In the genomic region with DNA sequence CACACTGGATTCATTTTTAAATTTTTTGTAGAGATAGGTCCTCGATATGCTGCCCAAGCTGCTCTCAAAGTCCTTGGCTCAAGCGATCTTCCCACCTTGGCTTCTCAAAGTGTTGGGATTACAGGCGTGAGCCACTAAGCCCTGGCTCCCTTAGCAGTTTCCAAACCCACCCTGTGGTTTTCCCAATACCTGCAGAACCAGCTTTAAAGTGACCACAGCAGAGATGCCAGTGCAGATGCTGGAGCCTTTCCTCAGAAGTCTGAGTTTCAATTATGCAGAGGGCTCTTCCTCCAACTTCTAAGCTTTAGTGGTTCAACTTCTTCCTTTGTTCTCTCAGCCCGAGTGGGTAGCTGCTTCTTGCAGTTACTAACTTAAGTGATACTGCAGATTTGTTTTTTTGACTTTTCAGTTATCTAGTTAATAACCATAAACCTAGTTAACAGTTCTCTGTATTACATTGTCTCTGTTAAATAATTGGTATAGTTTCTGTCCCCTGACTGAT, we compare ENCODE assay signal across 14 cellular contexts. TPM values are rescaled to one million over a fixed set of nuclear protein-coding genes. Genes with fewer than 3 reads are reported as not detected.
DNase-seq lines count a peak whose midpoint lies in the region; ATAC-seq and TF ChIP-seq lines count a peak whose summit lies in the region.
"Had no signal": no experiment of that assay in that cellular context is flagged by ENCODE, and none has a peak within 500 bp of the region (broad histone marks: within the 10 kb centered on the region; RNA-seq: fewer than 3 reads in every experiment).

No MANE protein-coding gene starts in this region.

- H3K4me3 Mint-ChIP-seq in CD14-positive monocyte (no peak overlapping the region), IgD-negative memory B cell (no peak overlapping the region), chondrocyte (ENCODE audit: unreplicated experiment) (no peak overlapping the region)
- no peak overlapping the region for H3K4me3 Mint-ChIP-seq in activated T-helper 2 cell treated with anti-CD3 and anti-CD28 coated beads, Interferon-gamma antibody, Interleukin-2, Interleukin-4, amounts not matched to agents 10 μg/mL and 5 μg/mL and 100 μg/mL, durations not matched to agents 14 hours and 24 hours and 36 hours (ENCODE audit: low read depth)
- H3K4me3 Mint-ChIP-seq: CD4-positive, alpha-beta T cell had no signal

- peaks cover 0 to 5% (median 0%) of the 10 kb centered on the region in 7 donors for H3K9me3 Mint-ChIP-seq in CD14-positive monocyte
- peaks cover 0 to 2% (median 0%) of the 10 kb centered on the region in 3 donors for H3K9me3 Mint-ChIP-seq in IgD-negative memory B cell
- H3K9me3 Mint-ChIP-seq in chondrocyte (ENCODE audit: low read depth) = no peaks in the 10 kb centered on the region
- no peaks in the 10 kb centered on the region for H3K9me3 Mint-ChIP-seq in activated T-helper 2 cell treated with anti-CD3 and anti-CD28 coated beads, Interferon-gamma antibody, Interleukin-2, Interleukin-4, amounts not matched to agents 10 μg/mL and 5 μg/mL and 100 μg/mL, durations not matched to agents 14 hours and 24 hours and 36 hours
- H3K9me3 Mint-ChIP-seq: CD4-positive, alpha-beta T cell had no signal

- H3K36me3 Mint-ChIP-seq in CD14-positive monocyte (peaks cover 32 to 44% of the 10 kb centered on the region in 2 donors), IgD-negative memory B cell (no peaks in the 10 kb centered on the region), chondrocyte (ENCODE audit: low read depth) (no peaks in the 10 kb centered on the region)
- H3K36me3 Mint-ChIP-seq in activated T-helper 2 cell treated with anti-CD3 and anti-CD28 coated beads, Interferon-gamma antibody, Interleukin-2, Interleukin-4, amounts not matched to agents 10 μg/mL and 5 μg/mL and 100 μg/mL, durations not matched to agents 14 hours and 24 hours and 36 hours (ENCODE audit: low read depth) = no peaks in the 10 kb centered on the region

- intact Hi-C loops in CD14-positive monocyte (cut with micrococcal nuclease) = loop anchor here (5.0 kb wide), 2 partner anchors 38 to 43 kb away; a partner anchor contains a TSS
- intact Hi-C loops in activated T-helper 2 cell treated with anti-CD3 and anti-CD28 coated beads, Interferon-gamma antibody, Interleukin-2, Interleukin-4, amounts not matched to agents 10 μg/mL and 5 μg/mL and 100 μg/mL, durations not matched to agents 14 hours and 24 hours and 36 hours (cut with micrococcal nuclease) = no loop called here

- no peak for ATAC-seq in GM21717 (IDR thresholded peaks at IDR 0.05; ENCODE audit: unreplicated experiment)
- ATAC-seq in GM21825 (IDR thresholded peaks at IDR 0.05; ENCODE audit: unreplicated experiment) = no peak
- ATAC-seq: HCT116 had no signal

- DNase-seq in CD14-positive monocyte (ENCODE audit: low spot score) = no peak
- no peak for DNase-seq in chondrocyte (ENCODE audit: low spot score)
- DNase-seq in mesenteric fat pad (ENCODE audit: low spot score) = peak; percentile 35
- no peak for DNase-seq in activated T-helper 2 cell treated with anti-CD3 and anti-CD28 coated beads, Interferon-gamma antibody, Interleukin-2, Interleukin-4, amounts not matched to agents 10 μg/mL and 5 μg/mL and 100 μg/mL, durations not matched to agents 14 hours and 24 hours and 36 hours (ENCODE audit: low spot score)
- no peak for DNase-seq in SW 1271 (lab: John Stamatoyannopoulos, UW)
- DNase-seq: 8988T; AML-193; CD4-positive, alpha-beta T cell; DMS79; EL had no signal

- H3K27ac Mint-ChIP-seq in CD14-positive monocyte = peak overlapping the region in 5 of 7 donors; percentile 6 to 81 (median 35)
- peak overlapping the region in 2 of 3 donors; percentile 19 to 25 for H3K27ac Mint-ChIP-seq in IgD-negative memory B cell
- peak overlapping the region; percentile 78 for H3K27ac Mint-ChIP-seq in chondrocyte (ENCODE audit: unreplicated experiment)
- H3K27ac Mint-ChIP-seq in activated T-helper 2 cell treated with anti-CD3 and anti-CD28 coated beads, Interferon-gamma antibody, Interleukin-2, Interleukin-4, amounts not matched to agents 10 μg/mL and 5 μg/mL and 100 μg/mL, durations not matched to agents 14 hours and 24 hours and 36 hours = no peak overlapping the region
- H3K27ac Mint-ChIP-seq: CD4-positive, alpha-beta T cell had no signal

- TF ChIP-seq CTCF in CD14-positive monocyte (IDR thresholded peaks at IDR 0.05) = no peak
- no peak for TF ChIP-seq CTCF in chondrocyte (IDR thresholded peaks at IDR 0.05)

- H3K4me1 Mint-ChIP-seq in CD14-positive monocyte = peaks cover 43% of the 10 kb centered on the region
- peaks cover 14 to 21% (median 16%) of the 10 kb centered on the region in 3 donors for H3K4me1 Mint-ChIP-seq in IgD-negative memory B cell
- peaks cover 29% of the 10 kb centered on the region for H3K4me1 Mint-ChIP-seq in chondrocyte (ENCODE audit: low read depth)
- H3K4me1 Mint-ChIP-seq in activated T-helper 2 cell treated with anti-CD3 and anti-CD28 coated beads, Interferon-gamma antibody, Interleukin-2, Interleukin-4, amounts not matched to agents 10 μg/mL and 5 μg/mL and 100 μg/mL, durations not matched to agents 14 hours and 24 hours and 36 hours (ENCODE audit: low read depth) = peaks cover 43% of the 10 kb centered on the region

- H3K27me3 Mint-ChIP-seq in CD14-positive monocyte (ENCODE audit: low read depth in 3 of 3) = peaks cover 0 to 6% (median 0%) of the 10 kb centered on the region in 3 donors
- H3K27me3 Mint-ChIP-seq in IgD-negative memory B cell = no peaks in the 10 kb centered on the region
- H3K27me3 Mint-ChIP-seq in chondrocyte (ENCODE audit: low read depth) = no peaks in the 10 kb centered on the region
- no peaks in the 10 kb centered on the region for H3K27me3 Mint-ChIP-seq in activated T-helper 2 cell treated with anti-CD3 and anti-CD28 coated beads, Interferon-gamma antibody, Interleukin-2, Interleukin-4, amounts not matched to agents 10 μg/mL and 5 μg/mL and 100 μg/mL, durations not matched to agents 14 hours and 24 hours and 36 hours (ENCODE audit: low read depth)

RNA-seq across cellular contexts. Expression of a gene that starts 8.1 kb away (rescaled TPM):
- polyA plus RNA-seq in CD14-positive monocyte = 10 to 100 TPM; 10.5 to 15.0 TPM
- polyA plus RNA-seq in IgD-negative memory B cell = 5.7 TPM
- 1.6 to 8.5 TPM (median 8.2 TPM) in 3 replicates for total RNA-seq in chondrocyte
- 2.8 TPM for total RNA-seq in mesenteric fat pad
- total RNA-seq in activated T-helper 2 cell treated with anti-CD3 and anti-CD28 coated beads, Interferon-gamma antibody, Interleukin-2, Interleukin-4, amounts not matched to agents 10 μg/mL and 5 μg/mL and 100 μg/mL, durations not matched to agents 14 hours and 24 hours and 36 hours = 5.1 and 5.8 TPM in 2 replicates
- total RNA-seq: CD4-positive, alpha-beta T cell had no signal

RNA-seq across cellular contexts. Expression of a gene that starts 36.6 kb away (rescaled TPM):
- polyA plus RNA-seq in CD14-positive monocyte = 1 to 10 TPM; 3.8 to 5.7 TPM
- polyA plus RNA-seq in IgD-negative memory B cell = 0.63 TPM
- 0.31 to 1.8 TPM (median 1.7 TPM) in 3 replicates for total RNA-seq in chondrocyte
- total RNA-seq in mesenteric fat pad = 0.84 TPM
- 1.1 and 1.3 TPM in 2 replicates for total RNA-seq in activated T-helper 2 cell treated with anti-CD3 and anti-CD28 coated beads, Interferon-gamma antibody, Interleukin-2, Interleukin-4, amounts not matched to agents 10 μg/mL and 5 μg/mL and 100 μg/mL, durations not matched to agents 14 hours and 24 hours and 36 hours
- total RNA-seq: CD4-positive, alpha-beta T cell had no signal
